In the genomic region with DNA sequence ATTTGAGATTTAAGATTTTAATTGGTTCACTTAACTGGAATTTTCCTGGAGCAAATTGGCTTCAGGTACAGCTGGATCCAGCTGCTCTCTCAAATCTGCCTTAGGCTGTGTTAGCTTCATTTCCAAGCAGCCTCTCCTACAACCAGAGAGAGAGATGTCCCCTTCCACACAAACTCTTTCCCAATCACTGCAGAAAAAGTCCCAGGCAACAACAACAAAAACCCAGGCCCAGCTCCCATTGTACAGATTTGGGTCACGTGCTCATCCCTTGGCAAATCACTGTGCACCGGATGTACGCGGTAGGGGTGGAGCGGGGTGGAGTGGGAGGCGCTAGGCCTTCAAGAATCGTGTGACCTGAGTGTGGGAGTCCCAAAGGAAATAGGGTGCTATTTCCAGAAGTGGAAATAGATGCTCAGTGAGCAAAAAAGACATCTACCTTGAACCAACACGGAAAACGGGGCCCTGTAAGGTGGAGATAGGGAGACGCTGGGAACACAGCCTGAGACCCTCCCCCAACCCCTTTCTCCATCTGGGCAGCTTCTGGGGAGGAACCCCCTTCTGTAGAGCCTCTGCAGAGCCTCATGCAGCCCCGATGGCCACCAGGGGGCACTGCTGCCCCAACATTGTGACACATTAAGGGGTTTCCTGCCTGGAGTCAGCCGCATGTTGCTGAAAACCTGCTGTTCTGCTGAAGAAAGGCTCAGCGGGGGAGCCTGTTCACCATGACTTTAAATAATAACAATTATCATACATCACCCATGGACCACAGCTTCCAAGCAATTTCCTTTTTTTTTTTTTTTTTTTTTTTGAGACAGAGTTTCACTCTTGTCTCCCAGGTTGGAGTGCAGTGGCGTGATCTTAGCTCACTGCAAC, we compare ENCODE assay signal across 8 cellular contexts.
DNase-seq lines count a peak whose midpoint lies in the region; ATAC-seq and TF ChIP-seq lines count a peak whose summit lies in the region.

No MANE protein-coding gene starts in this region.

- peak; percentile 54 for DNase-seq in GDM1 (lab: John Stamatoyannopoulos, UW)
- peak; percentile 99 for DNase-seq in NCI-H2227 (lab: John Stamatoyannopoulos, UW; ENCODE audit: unreplicated experiment)
- peak; percentile 44 for DNase-seq in brain pericyte (ENCODE audit: low read depth, low spot score)
- DNase-seq in iPS-NIHi7 (ENCODE audit: extremely low spot score) = peak; percentile 91
- DNase-seq in stimulated activated CD4-positive, alpha-beta T cell treated with anti-CD3 and anti-CD28 coated beads, Interleukin-15, amount 100 ng/mL, for 24 hours = peak; percentile 95
- DNase-seq in NCI-H510A (lab: John Stamatoyannopoulos, UW) = no peak

- peak; percentile 80 for ATAC-seq in HG02759 (IDR thresholded peaks at IDR 0.05; ENCODE audit: unreplicated experiment)

- peak; percentile 91 for TF ChIP-seq CTCF in WI38 (IDR thresholded peaks at IDR 0.05; ENCODE audit: low read depth, low read length)

- H3K4me3 ChIP-seq in WI38 (ENCODE audit: low read depth, low read length) = no peak overlapping the region
